Comparison of ENCODE assay signal across 17 cellular contexts in the genomic region with DNA sequence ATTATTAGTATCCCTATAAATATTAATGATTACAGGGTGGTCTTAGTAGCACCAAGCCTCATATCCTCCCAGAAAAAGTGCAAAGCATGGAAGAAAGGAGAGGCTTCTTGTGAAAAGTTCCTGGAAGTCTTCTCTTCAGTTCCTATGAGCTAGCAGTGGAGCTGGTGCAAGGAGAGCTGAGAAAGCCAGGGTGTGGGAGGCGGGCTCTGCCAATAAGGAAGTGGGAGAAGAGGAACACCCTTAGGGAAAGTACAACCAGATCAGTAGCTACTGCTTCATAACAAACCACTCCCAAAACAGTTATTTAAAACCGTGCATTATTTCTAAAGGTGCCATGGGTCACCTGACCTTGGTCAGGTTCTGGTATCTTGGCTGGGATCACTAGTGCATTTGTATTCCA.
A peak's percentile ranks its signal among the peaks of the same experiment; 100 is the strongest.
DNase-seq lines count a peak whose midpoint lies in the region; ATAC-seq and TF ChIP-seq lines count a peak whose summit lies in the region.
"Had no signal": no experiment of that assay in that cellular context is flagged by ENCODE, and none has a peak within 500 bp of the region (broad histone marks: within the 10 kb centered on the region; RNA-seq: fewer than 3 reads in every experiment).

No MANE protein-coding gene starts in this region.

- in situ Hi-C loops in mammary epithelial cell (cut with MboI; ENCODE audit: low sequenced_read_pairs in 2 of 2) (no loop called here), transverse colon (cut with MboI; ENCODE audit: low pct_ligation_motif_present in 1 of 4, low pct_unique_long_range_greater_than_20kb in 1 of 4, low sequenced_read_pairs in 3 of 4) (no loop called here)

- H3K4me3 ChIP-seq in OCI-LY3 (ENCODE audit: low read length) (no peak overlapping the region), mammary epithelial cell (replicated peaks in 1 of 3; ENCODE audit: insufficient read depth in 1 of 3, low read depth in 2 of 3, low read length in 3 of 3) (no peak overlapping the region), left lung (no peak overlapping the region), transverse colon (no peak overlapping the region)
- H3K4me3 ChIP-seq: SK-N-MC had no signal

- TF ChIP-seq POLR2A in transverse colon (IDR thresholded peaks at IDR 0.05): peak; percentile 29

- intact Hi-C loops in mammary epithelial cell (cut with micrococcal nuclease): no loop called here
- intact Hi-C loops in left lung (cut with DNase I): no loop called here
- intact Hi-C loops in transverse colon (cut with DNase I; ENCODE audit: low total_unique reads): no loop called here

- CTCF ChIA-PET in mammary epithelial cell (lab: Charles Lee; ENCODE audit: low non-redundant PET): no interaction called here

- no peaks in the 10 kb centered on the region for H3K79me2 ChIP-seq in OCI-LY3 (ENCODE audit: low read length)
- no peaks in the 10 kb centered on the region for H3K79me2 ChIP-seq in mammary epithelial cell (ENCODE audit: insufficient read depth, low read length)

- H3K27me3 ChIP-seq in OCI-LY3 (ENCODE audit: low read depth, low read length) (no peaks in the 10 kb centered on the region), mammary epithelial cell (ENCODE audit: insufficient read depth, low read length) (no peaks in the 10 kb centered on the region), left lung (no peaks in the 10 kb centered on the region), transverse colon (no peaks in the 10 kb centered on the region)

- DNase-seq in mammary epithelial cell (peak; percentile 25), left lung (no peak), transverse colon (peak; percentile 54), HCEC 1CT (no peak)
- DNase-seq: ACHN, C1 segment of cervical spinal cord, DND-41, H9, KG1, NCI-H1417 treated with DMSO at 0.1 percent for 48 hours, NCI-H187 treated with DMSO at 0.1 percent for 48 hours, NCI-H526, SHP77 had no signal

- no peak overlapping the region for H3K27ac ChIP-seq in OCI-LY3 (ENCODE audit: low read length)
- H3K27ac ChIP-seq in mammary epithelial cell (ENCODE audit: insufficient read depth, low read depth, low read length): no peak overlapping the region
- H3K27ac ChIP-seq in left lung: no peak overlapping the region
- H3K27ac ChIP-seq in transverse colon: peak overlapping the region; percentile 42 to 81 (median 66)
- H3K27ac ChIP-seq: SK-N-MC had no signal

- H3K9me3 ChIP-seq in OCI-LY3 (ENCODE audit: insufficient read depth, low read length): no peaks in the 10 kb centered on the region
- H3K9me3 ChIP-seq in mammary epithelial cell (replicated peaks; ENCODE audit: insufficient read depth, low read length): no peaks in the 10 kb centered on the region
- H3K9me3 ChIP-seq in left lung: no peaks in the 10 kb centered on the region
- H3K9me3 ChIP-seq in transverse colon: no peaks in the 10 kb centered on the region

- no peaks in the 10 kb centered on the region for H4K20me1 ChIP-seq in OCI-LY3 (ENCODE audit: insufficient read depth, low read length)
- H4K20me1 ChIP-seq in mammary epithelial cell (ENCODE audit: insufficient read depth, low read length): no peaks in the 10 kb centered on the region

- ATAC-seq in left lung: peak; percentile 41
- no peak for ATAC-seq in GM18858 (IDR thresholded peaks at IDR 0.05; ENCODE audit: unreplicated experiment)
- no peak for ATAC-seq in HG02759 (IDR thresholded peaks at IDR 0.05; ENCODE audit: unreplicated experiment)

- 17% methylated on average over 2 of the region's 2 CpGs for WGBS in mammary epithelial cell (ENCODE audit: low coverage, missing lambda C conversion rate)
- whole genome bisulfite sequencing in transverse colon (ENCODE audit: low coverage in 1 of 2), 2 donors: 49 to 70% methylated on average over 2 of the region's 2 CpGs

- no TSS peak for BruUV-seq in mammary epithelial cell (replicated peaks; lab: Mats Ljungman, UMichigan)

- H3K4me1 ChIP-seq in OCI-LY3 (ENCODE audit: low read length) (peaks cover 3% of the 10 kb centered on the region; the same call in 1 of the 2 replicates), mammary epithelial cell (ENCODE audit: insufficient read depth, low read length) (no peaks in the 10 kb centered on the region), left lung (no peaks in the 10 kb centered on the region), transverse colon (peaks cover 0 to 38% (median 5%) of the 10 kb centered on the region in 4 donors)

- dilution Hi-C loops in mammary epithelial cell (cut with HindIII; ENCODE audit: low sequenced_read_pairs): no loop called here

- peak overlapping the region; percentile 25 for H2AFZ ChIP-seq in OCI-LY3 (ENCODE audit: low read depth, low read length)
- peak overlapping the region; percentile 33 for H2AFZ ChIP-seq in mammary epithelial cell (ENCODE audit: low read depth, low read length)

- H3K9ac ChIP-seq in OCI-LY3 (ENCODE audit: low read length): no peak overlapping the region
- H3K9ac ChIP-seq in mammary epithelial cell (ENCODE audit: insufficient read depth, low read length): no peak overlapping the region

- TF ChIP-seq CTCF in OCI-LY3 (IDR thresholded peaks at IDR 0.05; ENCODE audit: low read depth, low read length): no peak
- TF ChIP-seq CTCF in mammary epithelial cell (conservative IDR thresholded peaks at IDR 0.05 in 1 of 2, IDR thresholded peaks at IDR 0.05 in 1 of 2; ENCODE audit: extremely low read depth in 1 of 2, insufficient read depth in 1 of 2, low read depth in 1 of 2, low read length in 2 of 2): no peak
- no peak for TF ChIP-seq CTCF in left lung (IDR thresholded peaks at IDR 0.05)
- TF ChIP-seq CTCF in transverse colon (IDR thresholded peaks at IDR 0.05): no peak

- H3K36me3 ChIP-seq in OCI-LY3 (replicated peaks; ENCODE audit: low read depth, low read length): no peaks in the 10 kb centered on the region
- H3K36me3 ChIP-seq in mammary epithelial cell (ENCODE audit: insufficient read depth, low read length): no peaks in the 10 kb centered on the region
- no peaks in the 10 kb centered on the region for H3K36me3 ChIP-seq in left lung
- no peaks in the 10 kb centered on the region for H3K36me3 ChIP-seq in transverse colon

- peak; percentile 50 for TF ChIP-seq EP300 in transverse colon (IDR thresholded peaks at IDR 0.05; ENCODE audit: low read depth)

- H3K4me2 ChIP-seq in OCI-LY3 (ENCODE audit: low read length) (0 out of 2 replicates have a peak overlapping the region, but pooled peaks have one; percentile 1), mammary epithelial cell (ENCODE audit: insufficient read depth, low read depth, low read length) (no peak overlapping the region)

Comparison
In these comparisons a context has a peak if more than half of its experiments do, and no peak if none do; other contexts are left out.
1. H3K27ac ChIP-seq: peak in transverse colon (4 of 4); none in OCI-LY3 (single experiment), mammary epithelial cell (single experiment) and left lung (0 of 2).
2. DNase-seq: peak in mammary epithelial cell (single experiment) and transverse colon (single experiment); none in left lung (0 of 2) and HCEC 1CT (single experiment).